1 cellular context compared by ENCODE assay signal in genomic region chr2:174181368-174181767, GRCh38.
TF ChIP-seq lines count a peak whose summit lies in the region.

No MANE protein-coding gene starts in this region.

TF ChIP-seq in HEK293, 187 proteins besides CTCF, POLR2A, EP300 and RAD21 (continued from another document):
- TF ChIP-seq ZNF518A (tag by site-specific recombination; conservative IDR thresholded peaks at IDR 0.05; ENCODE audit: low read depth) (no peak), ZNF169 (tag by site-specific recombination; IDR thresholded peaks at IDR 0.05) (no peak), ZBTB1 (tag by site-specific recombination; IDR thresholded peaks at IDR 0.05) (no peak), OSR2 (tag by site-specific recombination; IDR thresholded peaks at IDR 0.05) (no peak), OVOL3 (tag by site-specific recombination; IDR thresholded peaks at IDR 0.05) (no peak), ZNF658 (tag by site-specific recombination; IDR thresholded peaks at IDR 0.05) (no peak), ZBTB20 (tag by site-specific recombination; IDR thresholded peaks at IDR 0.05) (no peak), ZNF26 (tag by site-specific recombination; IDR thresholded peaks at IDR 0.05) (no peak), REST (tag by site-specific recombination; IDR thresholded peaks at IDR 0.05) (no peak), ZNF132 (tag by site-specific recombination; IDR thresholded peaks at IDR 0.05; ENCODE audit: borderline replicate concordance) (no peak), ZNF280D (tag by site-specific recombination; IDR thresholded peaks at IDR 0.05) (no peak)
